18 cellular contexts compared by ENCODE assay signal in the genomic region with DNA sequence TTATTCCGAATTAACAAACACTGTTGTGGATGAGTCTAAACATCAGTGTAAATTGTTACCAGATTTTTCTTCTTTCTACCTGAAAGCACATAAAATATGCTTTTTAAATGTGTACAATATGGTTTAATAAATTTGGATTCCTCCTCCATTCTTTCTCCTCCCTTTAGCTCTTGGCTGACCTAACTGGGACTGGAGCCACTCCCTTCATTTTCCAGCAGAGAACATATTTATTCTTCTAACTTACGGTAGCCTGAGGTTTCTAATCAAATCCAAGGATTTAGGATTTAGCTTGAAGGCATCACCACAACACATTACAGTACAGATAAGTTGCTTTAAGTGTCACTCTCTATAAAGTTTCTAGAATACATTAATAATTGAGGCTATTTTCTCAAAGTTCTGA.
DNase-seq lines count a peak whose midpoint lies in the region; ATAC-seq and TF ChIP-seq lines count a peak whose summit lies in the region.
"Had no signal": no experiment of that assay in that cellular context is flagged by ENCODE, and none has a peak within 500 bp of the region (broad histone marks: within the 10 kb centered on the region; RNA-seq: fewer than 3 reads in every experiment).

No MANE protein-coding gene starts in this region.

- no peaks in the 10 kb centered on the region for H3K9me3 ChIP-seq in adipocyte (ENCODE audit: control insufficient read depth, low read length)
- H3K9me3 ChIP-seq: MG63 had no signal

- TF ChIP-seq CTCF in fibroblast of the aortic adventitia (IDR thresholded peaks at IDR 0.05; ENCODE audit: insufficient read depth, low read length) (no peak), retinal pigment epithelial cell (conservative IDR thresholded peaks at IDR 0.05; ENCODE audit: low read depth, low read length) (no peak)

- no peak overlapping the region for H3K4me3 ChIP-seq in adipocyte (ENCODE audit: low read length)
- no peak overlapping the region for H3K4me3 ChIP-seq in fibroblast of the aortic adventitia (ENCODE audit: low read depth, low read length)
- H3K4me3 ChIP-seq in retinal pigment epithelial cell (ENCODE audit: low read length) = no peak overlapping the region
- H3K4me3 ChIP-seq: A549, GM12878, MG63 had no signal

- peaks cover 31% of the 10 kb centered on the region for H3K4me1 ChIP-seq in adipocyte (ENCODE audit: control insufficient read depth, insufficient read depth, low read length)
- H3K4me1 ChIP-seq: Caco-2 had no signal

- no peak overlapping the region for H3K9ac ChIP-seq in adipocyte (ENCODE audit: low read length)

- DNase-seq in adipocyte (ENCODE audit: low read depth) = peak; percentile 48
- peak; percentile 55 for DNase-seq in fibroblast of the aortic adventitia (ENCODE audit: low read depth)
- DNase-seq in retinal pigment epithelial cell (ENCODE audit: low read depth) = peak; percentile 9
- no peak for DNase-seq in stimulated activated CD4-positive, alpha-beta T cell treated with anti-CD3 and anti-CD28 coated beads, Interleukin-15, amount 100 ng/mL, for 24 hours
- DNase-seq: C1 segment of cervical spinal cord; Caco-2; CD4-positive, alpha-beta memory T cell; KG1; MG63; NCI-H2029; NCI-H526 treated with DMSO at 0.1 percent for 48 hours; SHP77 had no signal

- ATAC-seq in GM21786 (IDR thresholded peaks at IDR 0.05; ENCODE audit: unreplicated experiment) (no peak), HG02759 (IDR thresholded peaks at IDR 0.05; ENCODE audit: unreplicated experiment) (no peak), HG03432 (IDR thresholded peaks at IDR 0.05; ENCODE audit: unreplicated experiment) (no peak)
- ATAC-seq: A549, GM12878, HCT116 had no signal

- no peaks in the 10 kb centered on the region for H3K36me3 ChIP-seq in adipocyte (ENCODE audit: control insufficient read depth, insufficient read depth, low read length, severe bottlenecking)
- H3K36me3 ChIP-seq: MG63 had no signal

- H3K27me3 ChIP-seq in adipocyte (replicated peaks; ENCODE audit: control insufficient read depth, insufficient read depth, low read length) = no peaks in the 10 kb centered on the region
- H3K27me3 ChIP-seq: MG63 had no signal
